8 cellular contexts compared by ENCODE assay signal in genomic region chr1:93180723-93181613, GRCh38. TPM values are rescaled to one million over a fixed set of nuclear protein-coding genes. Genes with fewer than 3 reads are reported as not detected.
DNase-seq lines count a peak whose midpoint lies in the region; ATAC-seq, FAIRE-seq and TF ChIP-seq lines count a peak whose summit lies in the region.

Gene CCDC18 (plus strand): TSS chr1:93180724. CDS start chr1:93183362, 2,638 bp downstream.

- RAD21 ChIA-PET in HCT116 (lab: Charles Lee; ENCODE audit: low non-redundant PET in 1 of 2, low total read pairs in 2 of 2, uncharacterized antibody in 2 of 2, unreplicated experiment in 2 of 2) = no interaction called here

- H3K27ac Mint-ChIP-seq in activated T-cell treated with anti-CD3 and anti-CD28 coated beads, Interleukin-2, amount 50 U/mL, for 24 hours = peak within 1 kb of the TSS; percentile 100

- peaks cover 73% of the 10 kb centered on the region for H3K79me2 ChIP-seq in HCT116 (ENCODE audit: insufficient read depth, low read length)

- H3K9me3 ChIP-seq in HCT116 (ENCODE audit: control insufficient read depth in 1 of 2, insufficient read depth in 1 of 2, low read depth in 1 of 2, low read length in 2 of 2) (no peaks in the 10 kb centered on the region), skeletal muscle satellite cell (replicated peaks; ENCODE audit: low read length) (no peaks in the 10 kb centered on the region)

- H3K36me3 Mint-ChIP-seq in activated T-cell treated with anti-CD3 and anti-CD28 coated beads, Interleukin-2, amount 50 U/mL, for 24 hours (ENCODE audit: low read depth) = peaks cover 61% of the 10 kb centered on the region

- CTCF ChIA-PET in HCT116 (lab: Charles Lee) = no interaction called here

- peak within 1 kb of the TSS; percentile 85 for H3K27ac ChIP-seq in HCT116 (ENCODE audit: low read depth, low read length)

- POLR2A ChIA-PET in HCT116 (lab: Charles Lee) = no interaction called here

- no peak for TF ChIP-seq RAD21 in HCT116 (IDR thresholded peaks at IDR 0.05; ENCODE audit: low read depth)

- no peaks in the 10 kb centered on the region for H3K27me3 ChIP-seq in HCT116 (ENCODE audit: insufficient read depth, low read length)
- H3K27me3 ChIP-seq in skeletal muscle satellite cell (ENCODE audit: control insufficient read depth, insufficient read depth, low read length) = no peaks in the 10 kb centered on the region

- H3K4me1 Mint-ChIP-seq in activated T-cell treated with anti-CD3 and anti-CD28 coated beads, Interleukin-2, amount 50 U/mL, for 24 hours (ENCODE audit: low read depth) = peaks cover 57% of the 10 kb centered on the region

- no peaks in the 10 kb centered on the region for H4K20me1 ChIP-seq in HCT116 (ENCODE audit: insufficient read depth)

- no peak for FAIRE-seq in frontal cortex (lab: Jason Lieb, UNC)

- 0 out of 4 replicates have a peak, but pooled peaks cover 0 to 3% of the 10 kb centered on the region in 2 experiments for H3K36me3 ChIP-seq in HCT116 (ENCODE audit: control insufficient read depth in 1 of 2, insufficient read depth in 2 of 2, low read length in 2 of 2)
- peaks cover 8% of the 10 kb centered on the region for H3K36me3 ChIP-seq in skeletal muscle satellite cell (ENCODE audit: insufficient read depth, low read length)

- peak; percentile 45 for DNase-seq in NCI-H2171 treated with DMSO at 0.1 percent for 48 hours (lab: John Stamatoyannopoulos, UW)
- DNase-seq in NCI-H2171 (lab: John Stamatoyannopoulos, UW) = no peak
- DNase-seq in HCT116 (ENCODE audit: low read depth, low spot score) = peak; percentile 36
- DNase-seq in NCI-H460 (ENCODE audit: extremely low read depth, low read depth) = no peak
- DNase-seq in activated T-cell treated with anti-CD3 and anti-CD28 coated beads, Interleukin-2, amount 50 U/mL, for 24 hours = no peak
- no peak for DNase-seq in frontal cortex (ENCODE audit: low spot score in 2 of 2)

- no peak for TF ChIP-seq CTCF in HCT116 (IDR thresholded peaks at IDR 0.05 in 2 of 3, conservative IDR thresholded peaks at IDR 0.05 in 1 of 3; ENCODE audit: borderline replicate concordance in 1 of 3, insufficient read depth in 1 of 3, low read depth in 2 of 3, low read length in 2 of 3)

- H3K4me3 ChIP-seq in HCT116 (replicated peaks in 1 of 2; ENCODE audit: low read depth in 1 of 2, low read length in 2 of 2) (peak within 1 kb of the TSS; percentile 71 to 93), skeletal muscle satellite cell (ENCODE audit: low read length) (peak within 1 kb of the TSS; percentile 95)

- H3K9me2 ChIP-seq in HCT116 (ENCODE audit: insufficient read depth) = no peaks in the 10 kb centered on the region

- H3K4me1 ChIP-seq in HCT116 (ENCODE audit: control insufficient read depth in 1 of 2, insufficient read depth in 2 of 2, low read length in 2 of 2) (peaks cover 0 to 30% of the 10 kb centered on the region in 2 experiments; a peak in 3 of 4 replicates), skeletal muscle satellite cell (ENCODE audit: control insufficient read depth, insufficient read depth, low read length) (peaks cover 14% of the 10 kb centered on the region)

- peak within 1 kb of the TSS; percentile 94 for H3K4me2 ChIP-seq in HCT116 (ENCODE audit: low read length)
- H3K4me2 ChIP-seq in skeletal muscle satellite cell (ENCODE audit: low read length) = peak within 1 kb of the TSS; percentile 89

- peak within 1 kb of the TSS; percentile 99 for H3K4me3 Mint-ChIP-seq in activated T-cell treated with anti-CD3 and anti-CD28 coated beads, Interleukin-2, amount 50 U/mL, for 24 hours

- no peaks in the 10 kb centered on the region for H3K27me3 Mint-ChIP-seq in activated T-cell treated with anti-CD3 and anti-CD28 coated beads, Interleukin-2, amount 50 U/mL, for 24 hours

- intact Hi-C loops in HCT116 (cut with micrococcal nuclease) = no loop called here

- no peak for TF ChIP-seq POLR2A in HCT116 (IDR thresholded peaks at IDR 0.05; ENCODE audit: borderline replicate concordance, extremely low read depth, insufficient read depth, insufficient read length)

- H3K9me3 Mint-ChIP-seq in activated T-cell treated with anti-CD3 and anti-CD28 coated beads, Interleukin-2, amount 50 U/mL, for 24 hours = no peaks in the 10 kb centered on the region

- H3K9ac ChIP-seq in HCT116 (ENCODE audit: low read length) (peak within 1 kb of the TSS; percentile 84), skeletal muscle satellite cell (ENCODE audit: low read depth, low read length) (peak within 1 kb of the TSS; percentile 97)

- BruUV-seq in HCT116 (replicated peaks; lab: Mats Ljungman, UMichigan) = TSS peak; percentile 68

- peak within 1 kb of the TSS; percentile 49 for H2AFZ ChIP-seq in HCT116 (ENCODE audit: low read depth, low read length, poor library complexity, severe bottlenecking)

- peak; percentile 19 for ATAC-seq in HCT116
- ATAC-seq in GM21619 (IDR thresholded peaks at IDR 0.05; ENCODE audit: unreplicated experiment) = no peak

TF ChIP-seq in HCT116, 20 proteins besides CTCF, POLR2A, EP300 and RAD21:
- TF ChIP-seq SIN3A (IDR thresholded peaks at IDR 0.05; ENCODE audit: low read depth) (peak; percentile 99), JUND (IDR thresholded peaks at IDR 0.05) (no peak), EGR1 (IDR thresholded peaks at IDR 0.05; ENCODE audit: low read depth) (peak; percentile 89), YY1 (IDR thresholded peaks at IDR 0.05; ENCODE audit: extremely low read depth, insufficient replicate concordance, low read depth, low read length) (peak; percentile 11)

RNA-seq across cellular contexts. Expression of gene CCDC18, which starts in this region (rescaled TPM):
- total RNA-seq in HCT116 (2021; ENCODE audit: unreplicated experiment) = 18.1 TPM
- polyA plus RNA-seq in HCT116 (2012) = 5.7 and 6.0 TPM in 2 replicates
- total RNA-seq in NCI-H460 (2014; rRNA removed; shearing (Covaris generic)) = 4.1 and 10.5 TPM in 2 replicates
- 4.9 and 27.0 TPM in 2 replicates for polyA plus RNA-seq in NCI-H460 (2014; cell fraction: nucleus; rRNA removed)
- 12.2 TPM for total RNA-seq in frontal cortex
- total RNA-seq in skeletal muscle satellite cell (2012; rRNA removed) = 8.1 and 13.9 TPM in 2 replicates

Comparison
In these comparisons a context has a peak if more than half of its experiments do, and no peak if none do; other contexts are left out.
1. DNase-seq: peak in NCI-H2171 treated with DMSO at 0.1 percent for 48 hours (single experiment) and HCT116 (single experiment); none in NCI-H2171 (single experiment), NCI-H460 (single experiment), activated T-cell treated with anti-CD3 and anti-CD28 coated beads, Interleukin-2, amount 50 U/mL, for 24 hours (single experiment) and frontal cortex (0 of 2).